2 cellular contexts compared by ENCODE assay signal in the genomic region with DNA sequence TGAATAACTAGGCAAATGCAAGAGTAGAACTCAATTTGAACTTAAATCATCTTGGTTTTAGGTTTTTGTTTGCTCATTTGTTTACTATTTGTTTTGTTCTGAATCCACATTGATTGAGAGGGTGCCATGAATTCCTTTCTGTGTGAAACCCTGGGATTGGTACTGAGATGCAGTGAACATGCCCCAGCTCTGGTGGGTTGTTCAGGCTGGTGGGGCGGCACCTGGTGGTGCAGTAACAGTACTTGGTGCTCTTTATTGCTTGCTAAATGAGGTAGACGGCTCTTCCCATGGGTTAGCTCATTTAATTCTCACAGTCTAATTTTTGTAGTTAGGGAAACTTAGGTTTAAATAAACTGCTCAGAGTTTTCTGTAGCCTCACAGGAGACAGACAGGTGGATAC.
TF ChIP-seq lines count a peak whose summit lies in the region.

No MANE protein-coding gene starts in this region.

TF ChIP-seq in IMR-90, 13 proteins besides CTCF, POLR2A, EP300 and RAD21:
- TF ChIP-seq, protein P1, sequence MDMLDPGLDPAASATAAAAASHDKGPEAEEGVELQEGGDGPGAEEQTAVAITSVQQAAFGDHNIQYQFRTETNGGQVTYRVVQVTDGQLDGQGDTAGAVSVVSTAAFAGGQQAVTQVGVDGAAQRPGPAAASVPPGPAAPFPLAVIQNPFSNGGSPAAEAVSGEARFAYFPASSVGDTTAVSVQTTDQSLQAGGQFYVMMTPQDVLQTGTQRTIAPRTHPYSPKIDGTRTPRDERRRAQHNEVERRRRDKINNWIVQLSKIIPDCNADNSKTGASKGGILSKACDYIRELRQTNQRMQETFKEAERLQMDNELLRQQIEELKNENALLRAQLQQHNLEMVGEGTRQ (IDR thresholded peaks at IDR 0.05; ENCODE audit: low read depth, low read length) = no peak
- TF ChIP-seq BHLHE40 (IDR thresholded peaks at IDR 0.05; ENCODE audit: low read depth, low read length) (no peak), RCOR1 (IDR thresholded peaks at IDR 0.05; ENCODE audit: insufficient replicate concordance, low read length) (no peak), RFX5 (IDR thresholded peaks at IDR 0.05; ENCODE audit: low read depth, low read length) (no peak), MAFK (IDR thresholded peaks at IDR 0.05; ENCODE audit: low read depth, low read length) (no peak), MAZ (IDR thresholded peaks at IDR 0.05; ENCODE audit: borderline replicate concordance, low read depth, low read length) (no peak), CHD1 (IDR thresholded peaks at IDR 0.05; ENCODE audit: low read depth, low read length) (no peak), MXI1 (IDR thresholded peaks at IDR 0.05; ENCODE audit: borderline replicate concordance, low read depth, low read length) (no peak), CEBPB (IDR thresholded peaks at IDR 0.05; ENCODE audit: low read depth, low read length) (no peak), FOS (IDR thresholded peaks at IDR 0.05; ENCODE audit: low read depth, low read length) (no peak), NFE2L2 (IDR thresholded peaks at IDR 0.05; ENCODE audit: low read depth, low read length) (no peak), SMC3 (IDR thresholded peaks at IDR 0.05; ENCODE audit: low read depth, low read length) (no peak)
TF ChIP-seq in IMR-90: peak in this region for 0.

TF ChIP-seq in GM12878, 131 proteins besides CTCF, POLR2A, EP300 and RAD21:
- TF ChIP-seq POU2F2 (IDR thresholded peaks at IDR 0.05; ENCODE audit: borderline replicate concordance, low read depth, low read length) = no peak
- TF ChIP-seq SIX5 (IDR thresholded peaks at IDR 0.05; ENCODE audit: low read depth, low read length, severe bottlenecking) = no peak
- TF ChIP-seq NKRF (conservative IDR thresholded peaks at IDR 0.05) = no peak
- TF ChIP-seq, protein P2, sequence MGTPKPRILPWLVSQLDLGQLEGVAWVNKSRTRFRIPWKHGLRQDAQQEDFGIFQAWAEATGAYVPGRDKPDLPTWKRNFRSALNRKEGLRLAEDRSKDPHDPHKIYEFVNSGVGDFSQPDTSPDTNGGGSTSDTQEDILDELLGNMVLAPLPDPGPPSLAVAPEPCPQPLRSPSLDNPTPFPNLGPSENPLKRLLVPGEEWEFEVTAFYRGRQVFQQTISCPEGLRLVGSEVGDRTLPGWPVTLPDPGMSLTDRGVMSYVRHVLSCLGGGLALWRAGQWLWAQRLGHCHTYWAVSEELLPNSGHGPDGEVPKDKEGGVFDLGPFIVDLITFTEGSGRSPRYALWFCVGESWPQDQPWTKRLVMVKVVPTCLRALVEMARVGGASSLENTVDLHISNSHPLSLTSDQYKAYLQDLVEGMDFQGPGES (IDR thresholded peaks at IDR 0.05) = no peak
- TF ChIP-seq PAX8 (IDR thresholded peaks at IDR 0.05) = no peak
- TF ChIP-seq SMC3 (IDR thresholded peaks at IDR 0.05; ENCODE audit: borderline replicate concordance, low read length) = no peak
- TF ChIP-seq, protein P3, sequence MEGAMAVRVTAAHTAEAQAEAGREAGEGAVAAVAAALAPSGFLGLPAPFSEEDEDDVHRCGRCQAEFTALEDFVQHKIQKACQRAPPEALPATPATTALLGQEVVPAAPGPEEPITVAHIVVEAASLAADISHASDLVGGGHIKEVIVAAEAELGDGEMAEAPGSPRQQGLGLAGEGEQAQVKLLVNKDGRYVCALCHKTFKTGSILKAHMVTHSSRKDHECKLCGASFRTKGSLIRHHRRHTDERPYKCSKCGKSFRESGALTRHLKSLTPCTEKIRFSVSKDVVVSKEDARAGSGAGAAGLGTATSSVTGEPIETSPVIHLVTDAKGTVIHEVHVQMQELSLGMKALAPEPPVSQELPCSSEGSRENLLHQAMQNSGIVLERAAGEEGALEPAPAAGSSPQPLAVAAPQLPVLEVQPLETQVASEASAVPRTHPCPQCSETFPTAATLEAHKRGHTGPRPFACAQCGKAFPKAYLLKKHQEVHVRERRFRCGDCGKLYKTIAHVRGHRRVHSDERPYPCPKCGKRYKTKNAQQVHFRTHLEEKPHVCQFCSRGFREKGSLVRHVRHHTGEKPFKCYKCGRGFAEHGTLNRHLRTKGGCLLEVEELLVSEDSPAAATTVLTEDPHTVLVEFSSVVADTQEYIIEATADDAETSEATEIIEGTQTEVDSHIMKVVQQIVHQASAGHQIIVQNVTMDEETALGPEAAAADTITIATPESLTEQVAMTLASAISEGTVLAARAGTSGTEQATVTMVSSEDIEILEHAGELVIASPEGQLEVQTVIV (IDR thresholded peaks at IDR 0.05; ENCODE audit: borderline replicate concordance, partially characterized antibody) = no peak
- TF ChIP-seq IKZF1 (conservative IDR thresholded peaks at IDR 0.05) = no peak
